24 cellular contexts compared by ENCODE assay signal in the genomic region with DNA sequence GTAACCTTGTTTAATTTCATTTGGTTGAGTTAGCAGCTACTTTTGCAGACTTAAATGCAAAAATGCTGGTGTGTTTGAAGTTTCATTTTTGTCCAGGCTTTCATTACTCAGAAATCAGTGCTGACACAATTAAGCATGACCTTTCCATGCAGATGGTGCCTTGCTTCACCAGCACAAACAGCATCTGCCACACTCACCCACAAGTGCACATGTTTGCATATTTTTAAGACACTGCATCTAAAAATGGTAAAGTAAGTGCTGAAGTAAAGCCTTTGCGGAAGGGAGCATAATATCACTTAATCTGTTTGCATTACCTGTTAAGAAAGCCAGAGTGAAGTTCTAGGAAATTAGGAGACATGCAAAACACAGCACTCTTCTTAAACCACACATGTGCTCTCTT. TPM values are rescaled to one million over a fixed set of nuclear protein-coding genes. Genes with fewer than 3 reads are reported as not detected.
"Had no signal": no experiment of that assay in that cellular context is flagged by ENCODE, and none has a peak within 500 bp of the region (broad histone marks: within the 10 kb centered on the region; RNA-seq: fewer than 3 reads in every experiment).

No MANE protein-coding gene starts in this region.

- FAIRE-seq: colon had no signal

- ATAC-seq: activated CD4-positive, CD25-positive, alpha-beta regulatory T cell treated with anti-CD3 and anti-CD28 coated beads, Interleukin-2, amount 50 U/mL, for 24 hours; activated CD8-positive, alpha-beta T cell treated with anti-CD3 and anti-CD28 coated beads, Interleukin-2, amount 10 ng/mL, durations not matched to agents 7 days and 5 days; activated naive CD8-positive, alpha-beta T cell treated with anti-CD3 and anti-CD28 coated beads, Interleukin-2, amount 50 U/mL, for 24 hours; foreskin keratinocyte; left lung; sciatic nerve; stimulated activated effector memory CD8-positive, alpha-beta T cell treated with anti-CD3 and anti-CD28 coated beads, Interleukin-12 subunit alpha, Interleukin-12 subunit beta, amount 100 ng/mL, for 72 hours had no signal

- H3K4me1 ChIP-seq: left lung, parathyroid adenoma, upper lobe of left lung had no signal

- H3K4me3 ChIP-seq: left lung, thoracic aorta, upper lobe of left lung had no signal

- H3K36me3 ChIP-seq: left lung, thoracic aorta, upper lobe of left lung had no signal

- H3K4me1 Mint-ChIP-seq: stimulated activated effector memory CD8-positive, alpha-beta T cell treated with anti-CD3 and anti-CD28 coated beads, Interleukin-12 subunit alpha, Interleukin-12 subunit beta, amount 100 ng/mL, for 72 hours had no signal

- H3K27me3 ChIP-seq: foreskin keratinocyte, left lung, upper lobe of left lung had no signal

- H3K4me3 Mint-ChIP-seq: activated CD4-positive, alpha-beta T cell treated with anti-CD3 and anti-CD28 coated beads, Interleukin-2, amount 10 ng/mL, durations not matched to agents 7 days and 5 days; activated CD8-positive, alpha-beta T cell treated with anti-CD3 and anti-CD28 coated beads, Interleukin-2, amount 10 ng/mL, durations not matched to agents 7 days and 5 days; activated naive CD4-positive, alpha-beta T cell treated with anti-CD3 and anti-CD28 coated beads for 36 hours; activated naive CD8-positive, alpha-beta T cell treated with anti-CD3 and anti-CD28 coated beads, Interleukin-2, amount 50 U/mL, for 24 hours; activated T-cell treated with anti-CD3 and anti-CD28 coated beads, Interleukin-2, amount 50 U/mL, for 24 hours; brain; nephron; stimulated activated effector memory CD8-positive, alpha-beta T cell treated with anti-CD3 and anti-CD28 coated beads, Interleukin-12 subunit alpha, Interleukin-12 subunit beta, amount 100 ng/mL, for 72 hours had no signal

- H2AFZ ChIP-seq: parathyroid adenoma had no signal

- H3K9ac ChIP-seq: parathyroid adenoma had no signal

- H3K79me2 ChIP-seq: parathyroid adenoma had no signal

- DNase-seq: activated CD4-positive, alpha-beta T cell treated with anti-CD3 and anti-CD28 coated beads, Interleukin-2, amount 10 ng/mL, durations not matched to agents 7 days and 5 days; activated CD8-positive, alpha-beta T cell treated with anti-CD3 and anti-CD28 coated beads, Interleukin-2, amount 10 ng/mL, durations not matched to agents 7 days and 5 days; activated naive CD4-positive, alpha-beta T cell treated with anti-CD3 and anti-CD28 coated beads for 36 hours; activated naive CD8-positive, alpha-beta T cell treated with anti-CD3 and anti-CD28 coated beads, Interleukin-2, amount 50 U/mL, for 24 hours; activated T-cell treated with anti-CD3 and anti-CD28 coated beads, Interleukin-2, amount 50 U/mL, for 24 hours; anterior cingulate cortex; caudate nucleus; foreskin keratinocyte; hypothalamus; left lung; mammary epithelial cell; midbrain; stimulated activated CD4-positive, alpha-beta T cell treated with anti-CD3 and anti-CD28 coated beads, Interleukin-4, amount 100 ng/mL, for 24 hours; T1000; upper lobe of left lung had no signal

- H3K9me3 Mint-ChIP-seq: activated CD4-positive, alpha-beta T cell treated with anti-CD3 and anti-CD28 coated beads, Interleukin-2, amount 10 ng/mL, durations not matched to agents 7 days and 5 days; activated naive CD4-positive, alpha-beta T cell treated with anti-CD3 and anti-CD28 coated beads for 36 hours; activated naive CD8-positive, alpha-beta T cell treated with anti-CD3 and anti-CD28 coated beads, Interleukin-2, amount 50 U/mL, for 24 hours; activated T-cell treated with anti-CD3 and anti-CD28 coated beads, Interleukin-2, amount 50 U/mL, for 24 hours; brain; nephron; stimulated activated effector memory CD8-positive, alpha-beta T cell treated with anti-CD3 and anti-CD28 coated beads, Interleukin-12 subunit alpha, Interleukin-12 subunit beta, amount 100 ng/mL, for 72 hours had no signal

- H3K36me3 Mint-ChIP-seq: brain; stimulated activated effector memory CD8-positive, alpha-beta T cell treated with anti-CD3 and anti-CD28 coated beads, Interleukin-12 subunit alpha, Interleukin-12 subunit beta, amount 100 ng/mL, for 72 hours had no signal

- H3K27ac ChIP-seq: foreskin keratinocyte, left lung, parathyroid adenoma, upper lobe of left lung had no signal

- H3K9me3 ChIP-seq: left lung, thoracic aorta, upper lobe of left lung had no signal

RNA-seq across cellular contexts. Expression of a gene that starts 7.3 kb away (rescaled TPM):
- total RNA-seq: fibroblast of lung had no signal
- polyA plus RNA-seq: fibroblast of lung had no signal
